ENCODE assay signal across 1 cellular context in genomic region chr11:112280268-112281126, GRCh38.
TF ChIP-seq lines count a peak whose summit lies in the region.

No MANE protein-coding gene starts in this region.

TF ChIP-seq in IMR-90, 13 proteins besides CTCF, POLR2A, EP300 and RAD21:
- peak; percentile 86 for TF ChIP-seq SMC3 (IDR thresholded peaks at IDR 0.05; ENCODE audit: low read depth, low read length)
- peak; percentile 46; the same call in 1 of the 2 replicates for TF ChIP-seq MAZ (IDR thresholded peaks at IDR 0.05; ENCODE audit: borderline replicate concordance, low read depth, low read length)
- no peak for TF ChIP-seq FOS (IDR thresholded peaks at IDR 0.05; ENCODE audit: low read depth, low read length)
